ENCODE assay signal across 8 cellular contexts in genomic region chr3:11803977-11804903, GRCh38. TPM values are rescaled to one million over a fixed set of nuclear protein-coding genes. Genes with fewer than 3 reads are reported as not detected.
A peak's percentile ranks its signal among the peaks of the same experiment; 100 is the strongest.
DNase-seq lines count a peak whose midpoint lies in the region; FAIRE-seq and TF ChIP-seq lines count a peak whose summit lies in the region.

No MANE protein-coding gene starts in this region.

- H3K9ac ChIP-seq in GM23248: no peak overlapping the region
- H3K9ac ChIP-seq in endothelial cell of umbilical vein (replicated peaks; ENCODE audit: extremely low read depth, insufficient read depth, low read length): no peak overlapping the region

- H3K9me3 ChIP-seq in GM23248 (ENCODE audit: low read depth): no peaks in the 10 kb centered on the region
- no peaks in the 10 kb centered on the region for H3K9me3 ChIP-seq in WERI-Rb-1 (ENCODE audit: severe bottlenecking)
- H3K9me3 ChIP-seq in endothelial cell of umbilical vein (replicated peaks; ENCODE audit: control insufficient read depth, insufficient read depth, low read length): no peaks in the 10 kb centered on the region

- H3K4me1 ChIP-seq in GM23248 (ENCODE audit: insufficient read depth) (peaks cover 15% of the 10 kb centered on the region), endothelial cell of umbilical vein (ENCODE audit: control insufficient read depth, extremely low read depth, insufficient read depth, low read length) (no peaks in the 10 kb centered on the region)

- H3K4me3 Mint-ChIP-seq in mesothelial cell of epicardium: no peak overlapping the region

- no peak overlapping the region for H3K27ac Mint-ChIP-seq in mesothelial cell of epicardium

- peaks cover 30% of the 10 kb centered on the region for H3K9me3 Mint-ChIP-seq in mesothelial cell of epicardium

- H4K20me1 ChIP-seq in GM23248 (ENCODE audit: insufficient read depth): no peaks in the 10 kb centered on the region
- H4K20me1 ChIP-seq in endothelial cell of umbilical vein (replicated peaks; ENCODE audit: control insufficient read depth, extremely low read depth, insufficient read depth, low read length): no peaks in the 10 kb centered on the region

- no peak overlapping the region for H2AFZ ChIP-seq in GM23248
- H2AFZ ChIP-seq in endothelial cell of umbilical vein (ENCODE audit: low read depth, low read length): no peak overlapping the region

- H3K27ac ChIP-seq in GM23248 (no peak overlapping the region), WERI-Rb-1 (no peak overlapping the region), endothelial cell of umbilical vein (ENCODE audit: insufficient read depth, low read depth, low read length) (no peak overlapping the region)

- peak; percentile 94 for FAIRE-seq in endothelial cell of umbilical vein (lab: Jason Lieb, UNC)

- no TSS peak for BruUV-seq in endothelial cell of umbilical vein (replicated peaks; lab: Mats Ljungman, UMichigan)

- no peaks in the 10 kb centered on the region for H3K9me1 ChIP-seq in endothelial cell of umbilical vein (replicated peaks; ENCODE audit: control insufficient read depth, extremely low read depth, insufficient read depth, low read length)

- no peak for TF ChIP-seq POLR2A in endothelial cell of umbilical vein (IDR thresholded peaks at IDR 0.05; ENCODE audit: low read depth, low read length)

- H3K27me3 ChIP-seq in GM23248 (replicated peaks; ENCODE audit: insufficient read depth) (no peaks in the 10 kb centered on the region), WERI-Rb-1 (ENCODE audit: insufficient read depth, low read depth, severe bottlenecking) (no peaks in the 10 kb centered on the region), endothelial cell of umbilical vein (ENCODE audit: control insufficient read depth in 2 of 2, insufficient read depth in 2 of 2, low read length in 2 of 2) (no peaks in the 10 kb centered on the region)

- no peaks in the 10 kb centered on the region for H3K9me2 ChIP-seq in GM23248 (ENCODE audit: insufficient read depth)

- intact Hi-C loops in endothelial cell of umbilical vein (cut with micrococcal nuclease): loop anchor here (1.0 to 10.0 kb wide), 6 partner anchors 30 to 425 kb away; no protein-coding TSS in a partner anchor

- CTCF ChIA-PET in endothelial cell of umbilical vein (lab: Charles Lee): interaction anchor here (0.6 to 2.3 kb wide), 23 partner anchors 8 to 427 kb away, joined by 3 to 48 read pairs (median 4); no protein-coding TSS in a partner anchor

- TF ChIP-seq CTCF in WERI-Rb-1 (IDR thresholded peaks at IDR 0.05; ENCODE audit: low read depth, low read length) (peak; percentile 74), endothelial cell of umbilical vein (IDR thresholded peaks at IDR 0.05; ENCODE audit: extremely low read depth in 1 of 2, insufficient read depth in 1 of 2, low read depth in 1 of 2, low read length in 2 of 2) (peak; percentile 68 to 70), mesothelial cell of epicardium (IDR thresholded peaks at IDR 0.05; ENCODE audit: unreplicated experiment) (peak; percentile 67)

- H3K36me3 Mint-ChIP-seq in mesothelial cell of epicardium: peaks cover 76% of the 10 kb centered on the region

- no peaks in the 10 kb centered on the region for H3K4me1 Mint-ChIP-seq in mesothelial cell of epicardium

- H3K36me3 ChIP-seq in GM23248 (ENCODE audit: low read depth) (peaks cover 16% of the 10 kb centered on the region), WERI-Rb-1 (peaks cover 24% of the 10 kb centered on the region), endothelial cell of umbilical vein (ENCODE audit: control insufficient read depth in 2 of 2, extremely low read depth in 1 of 2, insufficient read depth in 2 of 2, low read length in 2 of 2) (peaks cover 0 to 9% of the 10 kb centered on the region in 2 experiments)

- dilution Hi-C loops in endothelial cell of umbilical vein (cut with MboI; ENCODE audit: extremely low pct_ligation_motif_present, low sequenced_read_pairs): no loop called here

- POLR2A ChIA-PET in endothelial cell of umbilical vein (lab: Charles Lee): interaction anchor here (0.7 kb wide), 1 partner anchor 16 kb away, joined by 4 read pairs; no protein-coding TSS in a partner anchor

- in situ Hi-C loops in GM23248 (cut with MboI): loop anchor here (10.0 kb wide), 1 partner anchor 139 kb away; no protein-coding TSS in a partner anchor

- DNase-seq in ELF-1 (ENCODE audit: low read depth, low spot score) (peak; percentile 59), GM23248 (peak; percentile 79), NCI-H2029 treated with DMSO at 0.1 percent for 48 hours (lab: John Stamatoyannopoulos, UW) (peak; percentile 61), WERI-Rb-1 (peak; percentile 37), endothelial cell of umbilical vein (ENCODE audit: low read depth, low spot score) (peak; percentile 53), mesothelial cell of epicardium (ENCODE audit: low spot score in 2 of 2, unreplicated experiment in 2 of 2) (no peak), DMS153 (lab: John Stamatoyannopoulos, UW) (no peak), middle frontal gyrus (ENCODE audit: extremely low spot score, low spot score) (no peak)

- H3K4me3 ChIP-seq in GM23248: no peak overlapping the region
- H3K4me3 ChIP-seq in WERI-Rb-1 (ENCODE audit: low read depth, low read length): no peak overlapping the region
- H3K4me3 ChIP-seq in endothelial cell of umbilical vein (replicated peaks in 1 of 3; ENCODE audit: insufficient read depth in 1 of 3, low read depth in 1 of 3, low read length in 3 of 3): no peak overlapping the region

- 51 to 54% methylated on average over 2 of the region's 2 CpGs for WGBS in GM23248 (ENCODE audit: low coverage in 1 of 2, low lambda C conversion rate in 2 of 2, missing lambda C conversion rate in 2 of 2), 2 experiments

- H3F3A ChIP-seq in GM23248 (ENCODE audit: insufficient read depth): peaks cover 14% of the 10 kb centered on the region; the same call in 1 of the 2 replicates

- H3K79me2 ChIP-seq in GM23248 (ENCODE audit: insufficient read depth) (peaks cover 6% of the 10 kb centered on the region), endothelial cell of umbilical vein (ENCODE audit: control insufficient read depth, insufficient read depth, low read length) (no peaks in the 10 kb centered on the region)

- H3K4me2 ChIP-seq in GM23248 (ENCODE audit: unreplicated experiment): no peak overlapping the region
- no peak overlapping the region for H3K4me2 ChIP-seq in endothelial cell of umbilical vein (ENCODE audit: insufficient read depth, low read length)

- H3K27me3 Mint-ChIP-seq in mesothelial cell of epicardium (ENCODE audit: low read depth): no peaks in the 10 kb centered on the region

TF ChIP-seq in endothelial cell of umbilical vein, 7 proteins besides CTCF, POLR2A, EP300 and RAD21:
- no peak for TF ChIP-seq JUN (IDR thresholded peaks at IDR 0.05; ENCODE audit: borderline replicate concordance, insufficient read depth, insufficient read length, low read depth)
- no peak for TF ChIP-seq FOS (IDR thresholded peaks at IDR 0.05; ENCODE audit: borderline replicate concordance, insufficient read depth, low read length)
- no peak for TF ChIP-seq GATA2 (IDR thresholded peaks at IDR 0.05; ENCODE audit: insufficient read depth, insufficient read length, low read depth, low read length)
- TF ChIP-seq POLR2AphosphoS5 (IDR thresholded peaks at IDR 0.05; ENCODE audit: insufficient read depth, low read depth, low read length): no peak
- no peak for TF ChIP-seq MYC (IDR thresholded peaks at IDR 0.05; ENCODE audit: low read depth, low read length)
TF ChIP-seq in endothelial cell of umbilical vein: peak in this region for 0.

RNA-seq across cellular contexts. Expression of gene TAMM41, which starts 42.4 kb away (rescaled TPM):
- 4.6 and 8.2 TPM in 2 replicates for total RNA-seq in GM23248 (2014; rRNA removed; shearing (Covaris generic))
- 14.3 and 18.1 TPM in 2 replicates for polyA plus RNA-seq in GM23248 (2016; fragmentation: Nextera tagmentation; extraction: Ambion mirVana)
- total RNA-seq in endothelial cell of umbilical vein: 25.1 and 29.7 TPM in 2 replicates
- 12.6 and 18.7 TPM in 2 replicates for polyA plus RNA-seq in endothelial cell of umbilical vein
- polyA plus RNA-seq in endothelial cell of umbilical vein (2011; cell fraction: cytosol; rRNA removed): 11.9 and 15.9 TPM in 2 replicates
- polyA plus RNA-seq in endothelial cell of umbilical vein (2011; cell fraction: nucleus; rRNA removed): 19.5 TPM in 2 replicates
- polyA plus RNA-seq in endothelial cell of umbilical vein (2012): 17.5 and 21.1 TPM in 2 replicates
- 22.4 and 25.3 TPM in 2 replicates for polyA minus RNA-seq in endothelial cell of umbilical vein
- 23.7 TPM for polyA minus RNA-seq in endothelial cell of umbilical vein (2011; cell fraction: cytosol; rRNA and poly(A)+ RNA removed)
- 31.4 and 32.8 TPM in 2 replicates for polyA minus RNA-seq in endothelial cell of umbilical vein (2011; cell fraction: nucleus; rRNA and poly(A)+ RNA removed)
- total RNA-seq in mesothelial cell of epicardium: 27.4 to 30.9 TPM (median 27.7 TPM) in 3 replicates

Comparison
In these comparisons a context has a peak if more than half of its experiments do, and no peak if none do; other contexts are left out.
1. DNase-seq: peak in ELF-1 (single experiment), GM23248 (single experiment), NCI-H2029 treated with DMSO at 0.1 percent for 48 hours (single experiment), WERI-Rb-1 (single experiment) and endothelial cell of umbilical vein (single experiment); none in mesothelial cell of epicardium (0 of 2), DMS153 (single experiment) and middle frontal gyrus (single experiment).
2. Peak in every context shown above with its lines, with median percentiles within 50 percentile points of each other: CTCF ChIP-seq.